Comparison of ENCODE assay signal across 20 cellular contexts in the genomic region with DNA sequence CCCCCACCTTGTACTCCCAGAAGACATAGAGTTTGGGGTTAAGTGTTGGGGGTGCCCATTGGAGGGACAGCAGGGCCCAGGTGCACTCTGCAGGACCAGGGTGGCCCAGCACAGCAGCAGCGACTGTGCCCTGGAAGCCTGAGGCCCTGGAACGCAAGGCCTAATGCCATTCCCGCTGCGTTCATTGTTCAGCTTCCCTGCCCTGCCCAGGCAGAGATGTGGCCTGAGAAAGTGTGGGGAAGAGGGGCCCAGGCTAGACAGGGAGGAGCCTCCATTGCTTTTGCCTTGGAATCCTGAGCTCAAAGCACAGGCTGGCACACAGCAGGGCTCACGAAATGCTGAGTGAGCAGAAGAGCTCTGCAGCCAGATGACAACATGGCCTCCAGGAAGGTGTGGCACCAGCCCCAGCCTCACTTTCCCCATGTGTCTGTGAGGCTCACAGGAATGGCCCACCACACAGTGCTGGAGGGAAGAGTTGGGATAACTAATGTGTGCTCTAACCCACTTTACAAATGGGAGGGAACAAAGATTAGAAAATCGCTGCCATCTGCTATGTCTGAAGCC. TPM values are rescaled to one million over a fixed set of nuclear protein-coding genes. Genes with fewer than 3 reads are reported as not detected.
"Had no signal": no experiment of that assay in that cellular context is flagged by ENCODE, and none has a peak within 500 bp of the region (broad histone marks: within the 10 kb centered on the region; RNA-seq: fewer than 3 reads in every experiment).

No MANE protein-coding gene starts in this region.

- ATAC-seq: activated CD4-positive, alpha-beta T cell treated with anti-CD3 and anti-CD28 coated beads for 36 hours; activated T-helper 17 cell treated with anti-CD3 and anti-CD28 coated beads, Interleukin-2, amount 50 U/mL, for 72 hours; T-cell had no signal

- H3K9me3 ChIP-seq: Peyer's patch had no signal

- H3K36me3 ChIP-seq: Peyer's patch had no signal

- FAIRE-seq: astrocyte had no signal

- H3K4me3 ChIP-seq: Peyer's patch had no signal

- DNase-seq: activated CD4-positive, alpha-beta memory T cell treated with anti-CD3 and anti-CD28 coated beads, Interleukin-2, amount 10 ng/mL, durations not matched to agents 7 days and 5 days; activated CD4-positive, alpha-beta T cell treated with anti-CD3 and anti-CD28 coated beads for 36 hours; activated CD4-positive, alpha-beta T cell treated with anti-CD3 and anti-CD28 coated beads, Interleukin-2, amount 50 U/mL, for 1 hour; activated CD4-positive, CD25-positive, alpha-beta regulatory T cell; activated gamma-delta T cell; activated naive CD4-positive, alpha-beta T cell treated with anti-CD3 and anti-CD28 coated beads for 36 hours; activated T-cell treated with anti-CD3 and anti-CD28 coated beads for 4 hours; activated T-cell treated with anti-CD3 and anti-CD28 coated beads, Interleukin-2, amount 50 U/mL, for 48 hours; amygdala; KG1; NCI-H1092; NCI-H1417; NCI-H187; NCI-H2081 treated with DMSO at 0.1 percent for 48 hours; Peyer's patch; SHP77 treated with DMSO at 0.1 percent for 48 hours; T-cell had no signal

- H3K27me3 ChIP-seq: Peyer's patch had no signal

- H3K27ac ChIP-seq: Peyer's patch, VCaP had no signal

- H3K4me1 ChIP-seq: Peyer's patch had no signal

RNA-seq across cellular contexts. Expression of a gene that starts 19.3 kb away (rescaled TPM):
- total RNA-seq: activated CD4-positive, alpha-beta memory T cell treated with anti-CD3 and anti-CD28 coated beads, Interleukin-2, amount 10 ng/mL, durations not matched to agents 7 days and 5 days; activated T-helper 17 cell treated with anti-CD3 and anti-CD28 coated beads, Interleukin-2, amount 50 U/mL, for 72 hours had no signal
